ENCODE assay signal across 15 cellular contexts in genomic region chr4:88780389-88780788, GRCh38.
DNase-seq lines count a peak whose midpoint lies in the region; ATAC-seq and TF ChIP-seq lines count a peak whose summit lies in the region.
"Had no signal": no experiment of that assay in that cellular context is flagged by ENCODE, and none has a peak within 500 bp of the region (broad histone marks: within the 10 kb centered on the region; RNA-seq: fewer than 3 reads in every experiment).

No MANE protein-coding gene starts in this region.

- CTCF ChIA-PET in MCF 10A (lab: Yijun Ruan, JAX): interaction anchor here (0.8 kb wide), 1 partner anchor 17 kb away, joined by 3 read pairs; no protein-coding TSS in a partner anchor

- H3K4me3 Mint-ChIP-seq in MCF 10A (ENCODE audit: unreplicated experiment) (no peak overlapping the region), chondrocyte (ENCODE audit: unreplicated experiment) (no peak overlapping the region), neural crest cell (no peak overlapping the region)
- H3K4me3 Mint-ChIP-seq: CD8-positive, alpha-beta memory T cell; GM23338 had no signal

- no peak for ATAC-seq in GM21515 (IDR thresholded peaks at IDR 0.05; ENCODE audit: unreplicated experiment)
- ATAC-seq: GM23338 had no signal

- intact Hi-C loops in breast epithelium (cut with DNase I; ENCODE audit: low total_unique reads): no loop called here
- intact Hi-C loops in MCF 10A (cut with micrococcal nuclease): no loop called here
- intact Hi-C loops in dorsolateral prefrontal cortex (cut with DNase I): no loop called here

- H3K27ac Mint-ChIP-seq in MCF 10A (ENCODE audit: low read depth, unreplicated experiment) (no peak overlapping the region), chondrocyte (ENCODE audit: unreplicated experiment) (peak overlapping the region; percentile 32), neural crest cell (ENCODE audit: unreplicated experiment) (peak overlapping the region; percentile 44)
- H3K27ac Mint-ChIP-seq: CD8-positive, alpha-beta memory T cell; GM23338 had no signal

- no peak for TF ChIP-seq POLR2A in breast epithelium (IDR thresholded peaks at IDR 0.05)

- no peaks in the 10 kb centered on the region for H3K27me3 Mint-ChIP-seq in MCF 10A (ENCODE audit: insufficient read depth, unreplicated experiment)
- H3K27me3 Mint-ChIP-seq in chondrocyte (ENCODE audit: low read depth): no peaks in the 10 kb centered on the region
- H3K27me3 Mint-ChIP-seq in neural crest cell (ENCODE audit: low read depth): no peaks in the 10 kb centered on the region

- H3K4me1 Mint-ChIP-seq in MCF 10A (ENCODE audit: insufficient read depth, unreplicated experiment) (no peaks in the 10 kb centered on the region), chondrocyte (ENCODE audit: low read depth) (peaks cover 5% of the 10 kb centered on the region), neural crest cell (no peaks in the 10 kb centered on the region)
- H3K4me1 Mint-ChIP-seq: CD8-positive, alpha-beta memory T cell; GM23338 had no signal

- H3K4me1 ChIP-seq in breast epithelium: no peaks in the 10 kb centered on the region
- H3K4me1 ChIP-seq: BLaER1, Caco-2 had no signal

- H3K36me3 Mint-ChIP-seq in MCF 10A (ENCODE audit: insufficient read depth, unreplicated experiment): peaks cover 7% of the 10 kb centered on the region
- H3K36me3 Mint-ChIP-seq in chondrocyte (ENCODE audit: low read depth): peaks cover 6% of the 10 kb centered on the region
- peaks cover 5% of the 10 kb centered on the region for H3K36me3 Mint-ChIP-seq in neural crest cell (ENCODE audit: low read depth)

- no peaks in the 10 kb centered on the region for H3K27me3 ChIP-seq in breast epithelium
- H3K27me3 ChIP-seq in dorsolateral prefrontal cortex: no peaks in the 10 kb centered on the region
- H3K27me3 ChIP-seq: BLaER1 had no signal

- H3K36me3 ChIP-seq in breast epithelium: no peaks in the 10 kb centered on the region
- H3K36me3 ChIP-seq: BLaER1 had no signal

- DNase-seq in breast epithelium (ENCODE audit: low spot score in 2 of 2): no peak
- no peak for DNase-seq in MCF 10A (ENCODE audit: unreplicated experiment)
- no peak for DNase-seq in chondrocyte (ENCODE audit: low spot score)
- no peak for DNase-seq in neural crest cell (ENCODE audit: low read depth, low spot score)
- DNase-seq in stimulated activated naive CD4-positive, alpha-beta T cell treated with Interleukin-2 at 50 U/mL for 16 hours (lab: John Stamatoyannopoulos, UW): no peak
- DNase-seq in dorsolateral prefrontal cortex: no peak
- DNase-seq: AML-193; Caco-2; CD8-positive, alpha-beta memory T cell; DMS53; H7 had no signal

- no peak for TF ChIP-seq CTCF in breast epithelium (IDR thresholded peaks at IDR 0.05)
- TF ChIP-seq CTCF in MCF 10A (IDR thresholded peaks at IDR 0.05; ENCODE audit: unreplicated experiment): no peak
- TF ChIP-seq CTCF in chondrocyte (IDR thresholded peaks at IDR 0.05): no peak
- TF ChIP-seq CTCF in neural crest cell (conservative IDR thresholded peaks at IDR 0.05): no peak
- TF ChIP-seq CTCF in dorsolateral prefrontal cortex (IDR thresholded peaks at IDR 0.05 in 54 of 56, conservative IDR thresholded peaks at IDR 0.05 in 2 of 56; ENCODE audit: low read depth in 1 of 56, partially characterized antibody in 56 of 56): no peak

- H3K4me3 ChIP-seq in breast epithelium (peak overlapping the region in 1 of 3 donors; percentile 25), dorsolateral prefrontal cortex (no peak overlapping the region)
- H3K4me3 ChIP-seq: BLaER1, GM23338 had no signal

- H3K27ac ChIP-seq in breast epithelium (peak overlapping the region; percentile 1 to 78), dorsolateral prefrontal cortex (no peak overlapping the region)
- H3K27ac ChIP-seq: 22Rv1, BLaER1 had no signal

- H3K9me3 Mint-ChIP-seq in MCF 10A (ENCODE audit: unreplicated experiment): no peaks in the 10 kb centered on the region
- H3K9me3 Mint-ChIP-seq in chondrocyte (ENCODE audit: low read depth): no peaks in the 10 kb centered on the region
- H3K9me3 Mint-ChIP-seq in neural crest cell: no peaks in the 10 kb centered on the region
- H3K9me3 Mint-ChIP-seq: CD8-positive, alpha-beta memory T cell; GM23338 had no signal

- BruUV-seq in MCF 10A (replicated peaks; lab: Mats Ljungman, UMichigan): no TSS peak

- H3K9me3 ChIP-seq in breast epithelium: no peaks in the 10 kb centered on the region
- H3K9me3 ChIP-seq: BLaER1, Caco-2 had no signal

- POLR2A ChIA-PET in MCF 10A (lab: Yijun Ruan, JAX): interaction anchor here (0.8 kb wide), 1 partner anchor 26 kb away, joined by 3 read pairs; no protein-coding TSS in a partner anchor

Comparison
In these comparisons a context has a peak if more than half of its experiments do, and no peak if none do; other contexts are left out.
1. H3K27ac ChIP-seq: peak in breast epithelium (2 of 2); none in dorsolateral prefrontal cortex (0 of 59).